Comparison of ENCODE assay signal across 9 cellular contexts in the genomic region with DNA sequence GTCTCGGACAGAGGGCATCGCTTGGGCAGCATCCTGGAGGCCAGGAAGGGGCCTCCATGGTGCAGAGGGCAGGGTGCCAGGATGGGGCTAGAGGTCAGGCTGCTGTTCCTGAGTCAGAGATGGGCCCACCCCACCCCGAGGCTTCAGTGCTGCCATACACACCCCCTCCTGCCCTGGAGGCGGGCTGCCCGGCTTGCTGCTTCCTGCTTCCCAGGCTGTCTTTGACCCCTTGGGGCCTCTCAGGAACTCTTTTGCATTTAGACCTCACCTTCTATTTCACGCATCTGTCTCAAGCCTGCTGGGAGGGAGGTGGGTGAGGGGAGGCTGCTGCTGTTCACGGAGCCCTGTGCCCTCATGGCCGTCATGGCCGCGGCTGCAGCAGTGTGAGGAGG. TPM values are rescaled to one million over a fixed set of nuclear protein-coding genes. Genes with fewer than 3 reads are reported as not detected.
DNase-seq lines count a peak whose midpoint lies in the region; ATAC-seq, FAIRE-seq and TF ChIP-seq lines count a peak whose summit lies in the region.
"Had no signal": no experiment of that assay in that cellular context is flagged by ENCODE, and none has a peak within 500 bp of the region (broad histone marks: within the 10 kb centered on the region; RNA-seq: fewer than 3 reads in every experiment).

No MANE protein-coding gene starts in this region.

- POLR2A ChIA-PET in HepG2 (lab: Yijun Ruan, JAX): interaction anchor here (0.9 to 1.5 kb wide), 4 partner anchors 23 to 148 kb away, joined by 3 to 12 read pairs (median 6); a partner anchor contains a TSS

- intact Hi-C loops in HepG2 (cut with micrococcal nuclease; ENCODE audit: unreplicated experiment): loop anchor here (2.0 kb wide), 1 partner anchor 39 kb away; no protein-coding TSS in a partner anchor

- no peak for TF ChIP-seq POLR2A in HepG2 (IDR thresholded peaks at IDR 0.05; ENCODE audit: insufficient read depth in 1 of 2, low read depth in 2 of 2, low read length in 2 of 2)

- in situ Hi-C loops in HepG2 (cut with HindIII; ENCODE audit: extremely low pct_ligation_motif_present, low pct_unique_long_range_greater_than_20kb): no loop called here

- no peak for TF ChIP-seq CTCF in HepG2 (CRISPR knock-in tag; IDR thresholded peaks at IDR 0.05)

- peaks cover 74% of the 10 kb centered on the region for H3K4me1 ChIP-seq in HepG2 (ENCODE audit: insufficient read depth, low read length)

- H3K79me2 ChIP-seq in HepG2 (ENCODE audit: insufficient read depth, low read length): peaks cover 12% of the 10 kb centered on the region

- H3K27me3 Mint-ChIP-seq in activated T-helper 17 cell treated with anti-CD3 and anti-CD28 coated beads, Interleukin-2, amount 50 U/mL, for 72 hours: no peaks in the 10 kb centered on the region

- CTCF ChIA-PET in HepG2 (lab: Yijun Ruan, JAX; ENCODE audit: low intra/inter-chr PET ratio, low total read pairs): no interaction called here

- H3K27me3 ChIP-seq in HepG2 (ENCODE audit: control insufficient read depth in 1 of 2, insufficient read depth in 2 of 2, low read length in 2 of 2): no peaks in the 10 kb centered on the region

- H2AFZ ChIP-seq in HepG2 (ENCODE audit: low read length): no peak overlapping the region

- H3K9me3 Mint-ChIP-seq in activated T-helper 17 cell treated with anti-CD3 and anti-CD28 coated beads, Interleukin-2, amount 50 U/mL, for 72 hours: no peaks in the 10 kb centered on the region

- WGBS in HepG2 (ENCODE audit: low lambda C conversion rate): 68% methylated on average over 4 of the region's 10 CpGs

- H3K36me3 ChIP-seq in HepG2 (replicated peaks in 1 of 2; ENCODE audit: control insufficient read depth in 1 of 2, insufficient read depth in 2 of 2, low read length in 2 of 2): no peaks in the 10 kb centered on the region

- no TSS peak for BruUV-seq in HepG2 (replicated peaks; lab: Mats Ljungman, UMichigan)

- peak overlapping the region; percentile 62; the same call in 1 of the 2 replicates for H3K9ac ChIP-seq in HepG2 (ENCODE audit: insufficient read depth, low read depth, low read length)

- TF ChIP-seq RAD21 in HepG2 (CRISPR knock-in tag; IDR thresholded peaks at IDR 0.05): no peak

- TF ChIP-seq EP300 in HepG2 (IDR thresholded peaks at IDR 0.05; ENCODE audit: low read depth in 2 of 2, low read length in 2 of 2): no peak
- TF ChIP-seq EP300 in HepG2 (CRISPR knock-in tag; IDR thresholded peaks at IDR 0.05; ENCODE audit: borderline replicate concordance): no peak

- FAIRE-seq in HepG2 (lab: Jason Lieb, UNC) (no peak), urothelium cell line (lab: Jason Lieb, UNC) (peak; percentile 40)

- H3K4me2 ChIP-seq in HepG2 (ENCODE audit: low read depth, low read length): peak overlapping the region; percentile 89

- ATAC-seq in activated T-helper 17 cell treated with anti-CD3 and anti-CD28 coated beads, Interleukin-2, amount 50 U/mL, for 72 hours (replicated peaks): peak; percentile 27
- ATAC-seq in HepG2: peak; percentile 14
- ATAC-seq in HG03045 (IDR thresholded peaks at IDR 0.05; ENCODE audit: unreplicated experiment): no peak
- no peak for ATAC-seq in HG03097 (IDR thresholded peaks at IDR 0.05; ENCODE audit: low FRiP score, unreplicated experiment)

- DNase-seq in stimulated activated CD4-positive, alpha-beta T cell treated with anti-CD3 and anti-CD28 coated beads, Interleukin-12 subunit alpha, Interleukin-12 subunit beta, amount 100 ng/mL, for 4 hours: peak; percentile 11
- DNase-seq in stimulated activated CD4-positive, alpha-beta T cell treated with anti-CD3 and anti-CD28 coated beads, Interleukin-2, amount 100 ng/mL, for 48 hours: no peak
- DNase-seq in HepG2 (ENCODE audit: low spot score) (no peak), urothelium cell line (ENCODE audit: low spot score) (no peak), AG08396 (ENCODE audit: low spot score) (no peak)
- DNase-seq: NCI-H187 treated with DMSO at 0.1 percent for 48 hours had no signal

- H4K20me1 ChIP-seq in HepG2 (ENCODE audit: insufficient read depth, low read length): no peaks in the 10 kb centered on the region; the same call in 1 of the 2 replicates

- no peaks in the 10 kb centered on the region for H3K36me3 Mint-ChIP-seq in activated T-helper 17 cell treated with anti-CD3 and anti-CD28 coated beads, Interleukin-2, amount 50 U/mL, for 72 hours (ENCODE audit: low read depth)

- H3K27ac ChIP-seq in HepG2 (ENCODE audit: extremely low read length, insufficient read depth, low read length): peak overlapping the region; percentile 73

- peak overlapping the region in 1 of 3 experiments; percentile 61; a peak in 1 of 6 replicates for H3K4me3 ChIP-seq in HepG2 (replicated peaks in 1 of 3; ENCODE audit: insufficient read depth in 1 of 3, low read depth in 2 of 3, low read length in 3 of 3)

- peak overlapping the region; percentile 93 for H3K4me3 Mint-ChIP-seq in activated T-helper 17 cell treated with anti-CD3 and anti-CD28 coated beads, Interleukin-2, amount 50 U/mL, for 72 hours

- H3K4me1 Mint-ChIP-seq in activated T-helper 17 cell treated with anti-CD3 and anti-CD28 coated beads, Interleukin-2, amount 50 U/mL, for 72 hours: peaks cover 17% of the 10 kb centered on the region

- peak overlapping the region; percentile 81 for H3K27ac Mint-ChIP-seq in activated T-helper 17 cell treated with anti-CD3 and anti-CD28 coated beads, Interleukin-2, amount 50 U/mL, for 72 hours

- H3K9me3 ChIP-seq in HepG2 (ENCODE audit: low read length): no peaks in the 10 kb centered on the region

TF ChIP-seq in HepG2, 621 proteins besides CTCF, POLR2A, EP300 and RAD21 (continues in another document):
- peak; percentile 90 for TF ChIP-seq HNRNPL (IDR thresholded peaks at IDR 0.05; ENCODE audit: low read depth, low read length)
- TF ChIP-seq, protein P1, sequence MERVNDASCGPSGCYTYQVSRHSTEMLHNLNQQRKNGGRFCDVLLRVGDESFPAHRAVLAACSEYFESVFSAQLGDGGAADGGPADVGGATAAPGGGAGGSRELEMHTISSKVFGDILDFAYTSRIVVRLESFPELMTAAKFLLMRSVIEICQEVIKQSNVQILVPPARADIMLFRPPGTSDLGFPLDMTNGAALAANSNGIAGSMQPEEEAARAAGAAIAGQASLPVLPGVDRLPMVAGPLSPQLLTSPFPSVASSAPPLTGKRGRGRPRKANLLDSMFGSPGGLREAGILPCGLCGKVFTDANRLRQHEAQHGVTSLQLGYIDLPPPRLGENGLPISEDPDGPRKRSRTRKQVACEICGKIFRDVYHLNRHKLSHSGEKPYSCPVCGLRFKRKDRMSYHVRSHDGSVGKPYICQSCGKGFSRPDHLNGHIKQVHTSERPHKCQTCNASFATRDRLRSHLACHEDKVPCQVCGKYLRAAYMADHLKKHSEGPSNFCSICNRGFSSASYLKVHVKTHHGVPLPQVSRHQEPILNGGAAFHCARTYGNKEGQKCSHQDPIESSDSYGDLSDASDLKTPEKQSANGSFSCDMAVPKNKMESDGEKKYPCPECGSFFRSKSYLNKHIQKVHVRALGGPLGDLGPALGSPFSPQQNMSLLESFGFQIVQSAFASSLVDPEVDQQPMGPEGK (CRISPR knock-in tag; IDR thresholded peaks at IDR 0.05): 0 out of 2 replicates have a peak, but pooled peaks have one; percentile 14
- TF ChIP-seq, protein P2, sequence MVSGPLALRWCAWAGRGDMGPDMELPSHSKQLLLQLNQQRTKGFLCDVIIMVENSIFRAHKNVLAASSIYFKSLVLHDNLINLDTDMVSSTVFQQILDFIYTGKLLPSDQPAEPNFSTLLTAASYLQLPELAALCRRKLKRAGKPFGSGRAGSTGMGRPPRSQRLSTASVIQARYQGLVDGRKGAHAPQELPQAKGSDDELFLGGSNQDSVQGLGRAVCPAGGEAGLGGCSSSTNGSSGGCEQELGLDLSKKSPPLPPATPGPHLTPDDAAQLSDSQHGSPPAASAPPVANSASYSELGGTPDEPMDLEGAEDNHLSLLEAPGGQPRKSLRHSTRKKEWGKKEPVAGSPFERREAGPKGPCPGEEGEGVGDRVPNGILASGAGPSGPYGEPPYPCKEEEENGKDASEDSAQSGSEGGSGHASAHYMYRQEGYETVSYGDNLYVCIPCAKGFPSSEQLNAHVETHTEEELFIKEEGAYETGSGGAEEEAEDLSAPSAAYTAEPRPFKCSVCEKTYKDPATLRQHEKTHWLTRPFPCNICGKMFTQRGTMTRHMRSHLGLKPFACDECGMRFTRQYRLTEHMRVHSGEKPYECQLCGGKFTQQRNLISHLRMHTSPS (CRISPR knock-in tag; IDR thresholded peaks at IDR 0.05; ENCODE audit: low read depth): peak; percentile 92; the same call in 1 of the 2 replicates

RNA-seq across cellular contexts. Expression of a gene that starts 6.6 kb away (rescaled TPM):
- 10 to 100 TPM; 23.6 to 51.0 TPM for total RNA-seq in activated T-helper 17 cell treated with anti-CD3 and anti-CD28 coated beads, Interleukin-2, amount 50 U/mL, for 72 hours
- 12.9 and 15.7 TPM in 2 replicates for total RNA-seq in HepG2 (2016; rRNA removed; fragmentation: Illumina TruSeq; extraction: Trizol)
- 14.1 and 16.3 TPM in 2 replicates for total RNA-seq in HepG2 (2016; cell fraction: cytosol; rRNA removed; fragmentation: Illumina TruSeq; extraction: Trizol; ENCODE audit: low read depth)
- 6.4 and 16.5 TPM in 2 replicates for total RNA-seq in HepG2 (2016; cell fraction: insoluble cytoplasmic fraction; rRNA removed; fragmentation: Illumina TruSeq; extraction: Trizol)
- 12.4 and 12.8 TPM in 2 replicates for total RNA-seq in HepG2 (2016; cell fraction: membrane; rRNA removed; fragmentation: Illumina TruSeq; extraction: Trizol)
- 23.1 and 33.6 TPM in 2 replicates for total RNA-seq in HepG2 (2016; cell fraction: nucleus; rRNA removed; fragmentation: Illumina TruSeq; extraction: Trizol)
- polyA plus RNA-seq in HepG2 (2011; rRNA removed): 15.2 and 16.8 TPM in 2 replicates
- 9.6 and 13.3 TPM in 2 replicates for polyA plus RNA-seq in HepG2 (2011; cell fraction: cytosol; rRNA removed)
- polyA plus RNA-seq in HepG2 (2011; cell fraction: nucleus; rRNA removed): 31.6 and 32.7 TPM in 2 replicates
- polyA plus RNA-seq in HepG2 (2012): 11.1 and 12.7 TPM in 2 replicates
- 2.2 and 2.8 TPM in 2 replicates for polyA plus RNA-seq in HepG2 (2016; cell fraction: cytosol; fragmentation: Illumina TruSeq; extraction: Trizol; ENCODE audit: low read depth)
- 5.3 and 6.3 TPM in 2 replicates for polyA plus RNA-seq in HepG2 (2016; cell fraction: insoluble cytoplasmic fraction; fragmentation: Illumina TruSeq; extraction: Trizol; ENCODE audit: low read depth)
- polyA plus RNA-seq in HepG2 (2016; cell fraction: membrane; fragmentation: Illumina TruSeq; extraction: Trizol; ENCODE audit: low read depth): 4.4 and 6.1 TPM in 2 replicates
- 20.4 and 22.4 TPM in 2 replicates for polyA plus RNA-seq in HepG2 (2016; cell fraction: nucleus; fragmentation: Illumina TruSeq; extraction: Trizol; ENCODE audit: insufficient read depth, low read depth)
- 27.9 and 38.7 TPM in 2 replicates for polyA minus RNA-seq in HepG2 (2011; rRNA and poly(A)+ RNA removed; ENCODE audit: low replicate concordance)
- polyA minus RNA-seq in HepG2 (2011; cell fraction: cytosol; rRNA and poly(A)+ RNA removed): 10.0 and 13.9 TPM in 2 replicates
- 18.5 and 30.2 TPM in 2 replicates for polyA minus RNA-seq in HepG2 (2011; cell fraction: nucleus; rRNA and poly(A)+ RNA removed)

Comparison
In these comparisons a context has a peak if more than half of its experiments do, and no peak if none do; other contexts are left out.
1. ATAC-seq: peak in activated T-helper 17 cell treated with anti-CD3 and anti-CD28 coated beads, Interleukin-2, amount 50 U/mL, for 72 hours (single experiment) and HepG2 (single experiment); none in HG03045 (single experiment) and HG03097 (single experiment).